Comparison of ENCODE assay signal across 1 cellular context in genomic region chr10:119222531-119222930, GRCh38.
TF ChIP-seq lines count a peak whose summit lies in the region.

No MANE protein-coding gene starts in this region.

TF ChIP-seq in HepG2, 621 proteins besides CTCF, POLR2A, EP300 and RAD21 (continued from another document):
- 0 out of 4 replicates have a peak, but pooled peaks of 1 of the 2 experiments have one; percentile 32 for TF ChIP-seq HMGXB4 (CRISPR knock-in tag; IDR thresholded peaks at IDR 0.05; ENCODE audit: borderline replicate concordance in 1 of 2, low read depth in 1 of 2)
- no peak for TF ChIP-seq SRSF1 (optimal IDR thresholded peaks at IDR 0.05; ENCODE audit: low read depth, low read length)
- TF ChIP-seq LCORL (IDR thresholded peaks at IDR 0.05) = no peak
- TF ChIP-seq LCORL (CRISPR knock-in tag; IDR thresholded peaks at IDR 0.05) = no peak
- no peak for TF ChIP-seq NFAT5 (CRISPR knock-in tag; IDR thresholded peaks at IDR 0.05)
- TF ChIP-seq ZFX (CRISPR knock-in tag; IDR thresholded peaks at IDR 0.05; ENCODE audit: low read depth) = peak; percentile 17; the same call in 1 of the 2 replicates
- peak; percentile 56; the same call in 1 of the 2 replicates for TF ChIP-seq SOX5 (CRISPR knock-in tag; IDR thresholded peaks at IDR 0.05; ENCODE audit: borderline replicate concordance)
- TF ChIP-seq SAP130 (CRISPR knock-in tag; IDR thresholded peaks at IDR 0.05; ENCODE audit: low read depth) = 0 out of 2 replicates have a peak, but pooled peaks have one; percentile 12
- TF ChIP-seq SOX6 (IDR thresholded peaks at IDR 0.05) = no peak
- peak; percentile 54; the same call in 1 of the 2 replicates for TF ChIP-seq SOX6 (CRISPR knock-in tag; IDR thresholded peaks at IDR 0.05)
- no peak for TF ChIP-seq ETV6 (CRISPR knock-in tag; conservative IDR thresholded peaks at IDR 0.05)
- peak; percentile 25; the same call in 1 of the 2 replicates for TF ChIP-seq SALL1 (CRISPR knock-in tag; IDR thresholded peaks at IDR 0.05)
- no peak for TF ChIP-seq ZNF138 (CRISPR knock-in tag; IDR thresholded peaks at IDR 0.05; ENCODE audit: low read depth)
- no peak for TF ChIP-seq ZBTB38 (CRISPR knock-in tag; IDR thresholded peaks at IDR 0.05)
- TF ChIP-seq MXD1 (CRISPR knock-in tag; IDR thresholded peaks at IDR 0.05) = no peak
- TF ChIP-seq PLSCR1 (CRISPR knock-in tag; IDR thresholded peaks at IDR 0.05; ENCODE audit: borderline replicate concordance) = no peak
- TF ChIP-seq FUBP1 (CRISPR knock-in tag; IDR thresholded peaks at IDR 0.05; ENCODE audit: borderline replicate concordance) = no peak
- peak; percentile 58 for TF ChIP-seq ZNF331 (CRISPR knock-in tag; IDR thresholded peaks at IDR 0.05)
- no peak for TF ChIP-seq E2F2 (CRISPR knock-in tag; IDR thresholded peaks at IDR 0.05; ENCODE audit: borderline replicate concordance)
- 0 out of 2 replicates have a peak, but pooled peaks have one; percentile 47 for TF ChIP-seq ZNF710 (CRISPR knock-in tag; IDR thresholded peaks at IDR 0.05; ENCODE audit: borderline replicate concordance)
- TF ChIP-seq TCF7 (IDR thresholded peaks at IDR 0.05; ENCODE audit: low read depth) = no peak
- TF ChIP-seq ZFP91 (CRISPR knock-in tag; IDR thresholded peaks at IDR 0.05; ENCODE audit: borderline replicate concordance) = peak; percentile 58; the same call in 1 of the 2 replicates
- TF ChIP-seq NCOA2 (CRISPR knock-in tag; IDR thresholded peaks at IDR 0.05) = 0 out of 2 replicates have a peak, but pooled peaks have one; percentile 39
- no peak for TF ChIP-seq SNAI1 (CRISPR knock-in tag; IDR thresholded peaks at IDR 0.05; ENCODE audit: borderline replicate concordance)
- TF ChIP-seq ZFP1 (CRISPR knock-in tag; IDR thresholded peaks at IDR 0.05) = no peak
